In the genomic region with DNA sequence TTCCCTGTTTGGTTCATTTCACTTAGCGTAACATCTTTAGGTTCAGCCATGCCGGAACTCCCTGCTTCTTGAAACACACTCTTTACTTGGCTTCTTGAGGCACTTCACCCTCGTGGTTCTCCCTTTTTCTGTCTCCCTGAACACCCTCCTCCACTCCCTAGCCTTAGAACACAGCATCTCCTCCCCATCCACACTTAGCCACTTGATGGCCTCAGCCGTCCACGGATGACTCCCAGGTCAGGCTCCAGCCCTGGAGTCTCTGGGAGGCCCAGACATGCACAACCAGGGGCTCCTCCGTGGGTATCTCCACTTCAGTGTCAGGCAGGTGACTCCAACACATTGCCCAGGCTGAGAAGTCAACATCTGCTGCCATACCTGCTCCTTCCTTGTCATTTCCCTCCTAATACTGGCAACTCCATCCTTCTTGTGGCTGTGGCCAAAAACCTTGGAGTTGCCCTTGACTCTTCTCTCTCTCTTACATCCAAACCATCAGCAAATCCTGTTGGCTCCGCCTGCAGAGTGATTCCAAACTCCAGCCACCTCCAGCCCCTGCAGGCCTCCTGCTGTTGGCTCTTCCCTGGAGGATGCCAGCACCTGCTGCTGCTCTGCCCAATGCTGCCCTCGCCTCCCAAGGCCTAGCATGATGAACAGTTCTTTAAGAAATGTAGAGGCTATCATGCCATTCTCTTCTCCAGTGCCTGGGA, we compare ENCODE assay signal across 9 cellular contexts. TPM values are rescaled to one million over a fixed set of nuclear protein-coding genes. Genes with fewer than 3 reads are reported as not detected.
DNase-seq lines count a peak whose midpoint lies in the region; ATAC-seq and TF ChIP-seq lines count a peak whose summit lies in the region.
"Had no signal": no experiment of that assay in that cellular context is flagged by ENCODE, and none has a peak within 500 bp of the region (broad histone marks: within the 10 kb centered on the region; RNA-seq: fewer than 3 reads in every experiment).

No MANE protein-coding gene starts in this region.

- H2AK5ac ChIP-seq in mesendoderm (ENCODE audit: low read length): no peak overlapping the region

- H3K27me3 ChIP-seq in Karpas-422 (ENCODE audit: low read length): no peaks in the 10 kb centered on the region
- no peaks in the 10 kb centered on the region for H3K27me3 ChIP-seq in mesendoderm (ENCODE audit: insufficient read depth, low read length, poor library complexity)
- H3K27me3 ChIP-seq in esophagus squamous epithelium: no peaks in the 10 kb centered on the region

- H3K9ac ChIP-seq in Karpas-422 (ENCODE audit: low read length) (no peak overlapping the region), mesendoderm (ENCODE audit: low read length) (no peak overlapping the region)

- ATAC-seq in GM21737 (IDR thresholded peaks at IDR 0.05; ENCODE audit: unreplicated experiment) (no peak), HG02884 (IDR thresholded peaks at IDR 0.05; ENCODE audit: unreplicated experiment) (no peak), HG03135 (IDR thresholded peaks at IDR 0.05; ENCODE audit: unreplicated experiment) (no peak)

- no peak overlapping the region for H3K18ac ChIP-seq in mesendoderm (ENCODE audit: low read length)

- no peak overlapping the region for H2BK120ac ChIP-seq in mesendoderm (ENCODE audit: low read depth, low read length)

- DNase-seq in ELR (ENCODE audit: low read depth) (peak; percentile 58), Karpas-422 (peak; percentile 58), dermis blood vessel endothelial cell (peak; percentile 43), mesendoderm (peak; percentile 33), esophagus squamous epithelium (lab: John Stamatoyannopoulos, UW) (no peak)
- DNase-seq: activated CD8-positive, alpha-beta memory T cell treated with anti-CD3 and anti-CD28 coated beads, Interleukin-2, amount 50 U/mL, for 48 hours had no signal

- H2BK15ac ChIP-seq in mesendoderm (replicated peaks; ENCODE audit: low read depth): no peak overlapping the region

- no peaks in the 10 kb centered on the region for H3K79me1 ChIP-seq in mesendoderm (ENCODE audit: low read length)

- no peak for TF ChIP-seq POLR2A in esophagus squamous epithelium (IDR thresholded peaks at IDR 0.05)

- H3K4me2 ChIP-seq in Karpas-422 (ENCODE audit: low read depth, low read length, poor library complexity, severe bottlenecking) (no peak overlapping the region), mesendoderm (ENCODE audit: low read length) (no peak overlapping the region)

- H4K5ac ChIP-seq in mesendoderm (ENCODE audit: low read length): no peak overlapping the region

- no peak overlapping the region for H3K4ac ChIP-seq in mesendoderm (ENCODE audit: low read depth, low read length)

- H3K9me3 ChIP-seq in Karpas-422 (ENCODE audit: low read length): no peaks in the 10 kb centered on the region
- H3K9me3 ChIP-seq in esophagus squamous epithelium: no peaks in the 10 kb centered on the region

- H4K20me1 ChIP-seq in Karpas-422 (ENCODE audit: insufficient read depth, low read depth, low read length): no peaks in the 10 kb centered on the region

- H3K79me2 ChIP-seq in Karpas-422 (ENCODE audit: low read length) (no peaks in the 10 kb centered on the region), mesendoderm (ENCODE audit: control insufficient read depth, insufficient read depth, low read length) (no peaks in the 10 kb centered on the region)

- H3K56ac ChIP-seq in mesendoderm (ENCODE audit: low read length): no peak overlapping the region

- H3K36me3 ChIP-seq in Karpas-422 (ENCODE audit: insufficient read depth, low read length) (no peaks in the 10 kb centered on the region), mesendoderm (ENCODE audit: control insufficient read depth, insufficient read depth, low read length) (no peaks in the 10 kb centered on the region), esophagus squamous epithelium (no peaks in the 10 kb centered on the region)

- H3K27ac ChIP-seq in Karpas-422 (ENCODE audit: low read length) (no peak overlapping the region), mesendoderm (ENCODE audit: low read depth, low read length) (no peak overlapping the region), esophagus squamous epithelium (no peak overlapping the region)

- H3K23ac ChIP-seq in mesendoderm (ENCODE audit: low read length): no peak overlapping the region

- H3K4me3 ChIP-seq in Karpas-422 (ENCODE audit: low read length): no peak overlapping the region
- H3K4me3 ChIP-seq in mesendoderm (ENCODE audit: low read length): no peak overlapping the region
- no peak overlapping the region for H3K4me3 ChIP-seq in esophagus squamous epithelium

- intact Hi-C loops in esophagus squamous epithelium (cut with DNase I): no loop called here

- no CpG with 5 or more reads among the region's 8 CpGs for WGBS in mesendoderm (ENCODE audit: extremely low coverage, insufficient coverage, low lambda C conversion rate)
- WGBS in esophagus squamous epithelium, 2 donors: 70 to 74% methylated on average over 7 to 8 of the region's 8 CpGs

- no peak overlapping the region for H2AFZ ChIP-seq in Karpas-422 (ENCODE audit: low read length)

- TF ChIP-seq CTCF in esophagus squamous epithelium (IDR thresholded peaks at IDR 0.05): no peak

- H3K4me1 ChIP-seq in Karpas-422 (ENCODE audit: low read length) (peaks cover 7% of the 10 kb centered on the region), mesendoderm (ENCODE audit: control insufficient read depth, low read depth, low read length) (no peaks in the 10 kb centered on the region), esophagus squamous epithelium (peaks cover 0 to 18% (median 7%) of the 10 kb centered on the region in 3 donors)

- H3K9me2 ChIP-seq in Karpas-422 (replicated peaks; ENCODE audit: insufficient read depth, low read length): no peaks in the 10 kb centered on the region

- H2BK5ac ChIP-seq in mesendoderm (ENCODE audit: low read length): no peak overlapping the region

- H4K8ac ChIP-seq in mesendoderm (ENCODE audit: low read depth, low read length): no peak overlapping the region

RNA-seq across cellular contexts. Expression of a gene that starts 8.4 kb away (rescaled TPM):
- total RNA-seq in Karpas-422 (2014; rRNA removed; shearing (Covaris generic); ENCODE audit: low replicate concordance): not detected in 2 replicates
- total RNA-seq in dermis blood vessel endothelial cell: 0.05 TPM in 1 of 2 replicates, not detected in the other
- 0.03 TPM for polyA plus RNA-seq in mesendoderm (2013, experiment 1 of 2)
- polyA plus RNA-seq in mesendoderm (2013, experiment 2 of 2): 0.01 TPM
- 10 to 100 TPM in 2 of 4 donors, 1 to 10 TPM in 1, under 1 TPM in 1; 0.76 to 40.2 (median 7.8) TPM for total RNA-seq in esophagus squamous epithelium

RNA-seq across cellular contexts. Expression of a gene that starts 27.7 kb away (rescaled TPM):
- total RNA-seq in Karpas-422 (2014; rRNA removed; shearing (Covaris generic); ENCODE audit: low replicate concordance): 1.5 and 2.5 TPM in 2 replicates
- 2.7 and 6.1 TPM in 2 replicates for total RNA-seq in dermis blood vessel endothelial cell
- polyA plus RNA-seq in mesendoderm (2013, experiment 1 of 2): 2.2 TPM
- polyA plus RNA-seq in mesendoderm (2013, experiment 2 of 2): 2.1 TPM
- 1 to 10 TPM; 2.5 to 6.3 (median 3.3) TPM for total RNA-seq in esophagus squamous epithelium
